ENCODE assay signal across 9 cellular contexts in the genomic region with DNA sequence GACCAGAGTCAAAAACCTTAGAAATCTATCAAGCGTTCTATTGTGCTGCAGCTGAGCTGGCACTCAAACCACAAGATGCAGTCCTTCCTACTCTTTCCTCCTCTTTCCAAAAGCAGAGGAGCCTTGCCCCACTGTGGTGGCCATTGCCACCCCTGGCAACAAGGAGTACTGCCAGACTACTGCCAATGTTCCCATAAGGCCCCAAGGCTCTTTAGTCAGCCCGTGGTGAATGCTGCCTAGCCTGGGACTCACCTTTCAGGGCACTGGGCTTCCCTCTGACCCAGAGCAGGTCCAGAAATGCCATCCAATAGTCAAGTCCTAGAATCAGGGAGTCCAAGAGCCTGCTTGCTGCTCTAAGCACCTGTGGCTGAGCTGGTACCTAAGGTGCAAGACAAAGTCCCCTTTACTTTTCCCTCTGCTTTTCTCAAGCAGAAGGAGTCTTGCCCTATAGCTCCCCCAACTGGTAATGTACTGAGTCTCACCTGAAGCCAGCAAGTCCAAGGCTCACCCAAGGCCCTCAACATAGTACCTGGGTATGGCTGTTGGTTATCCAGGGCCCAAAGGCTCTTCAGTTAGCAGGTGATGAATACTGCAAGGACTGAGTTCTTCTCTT.
DNase-seq lines count a peak whose midpoint lies in the region; ATAC-seq and TF ChIP-seq lines count a peak whose summit lies in the region.
"Had no signal": no experiment of that assay in that cellular context is flagged by ENCODE, and none has a peak within 500 bp of the region (broad histone marks: within the 10 kb centered on the region; RNA-seq: fewer than 3 reads in every experiment).

No MANE protein-coding gene starts in this region.

- no peaks in the 10 kb centered on the region for H3K36me3 ChIP-seq in GM06990 (ENCODE audit: control insufficient read depth, insufficient read depth, low read length)
- no peaks in the 10 kb centered on the region for H3K36me3 ChIP-seq in esophagus squamous epithelium
- no peaks in the 10 kb centered on the region for H3K36me3 ChIP-seq in suprapubic skin

- H3K4me1 ChIP-seq in esophagus squamous epithelium, result no peaks in the 10 kb centered on the region
- H3K4me1 ChIP-seq in suprapubic skin, result no peaks in the 10 kb centered on the region

- TF ChIP-seq POLR2A in esophagus squamous epithelium (IDR thresholded peaks at IDR 0.05) (no peak), suprapubic skin (IDR thresholded peaks at IDR 0.05) (no peak)

- H3K9me3 ChIP-seq in esophagus squamous epithelium (no peaks in the 10 kb centered on the region), suprapubic skin (no peaks in the 10 kb centered on the region)

- TF ChIP-seq CTCF in GM06990 (IDR thresholded peaks at IDR 0.05; ENCODE audit: insufficient read depth, low read length, poor library complexity, severe bottlenecking) (peak; percentile 38), chondrocyte (IDR thresholded peaks at IDR 0.05) (peak; percentile 71), nephron progenitor cell (IDR thresholded peaks at IDR 0.05) (peak; percentile 39), esophagus squamous epithelium (IDR thresholded peaks at IDR 0.05) (peak in 1 of 6 experiments; percentile 45), suprapubic skin (IDR thresholded peaks at IDR 0.05) (no peak)

- peaks cover 3% of the 10 kb centered on the region for H3K36me3 Mint-ChIP-seq in chondrocyte (ENCODE audit: low read depth)
- H3K36me3 Mint-ChIP-seq in nephron progenitor cell (ENCODE audit: low read depth), result peaks cover 5% of the 10 kb centered on the region

- no peaks in the 10 kb centered on the region for H3K27me3 ChIP-seq in GM06990 (replicated peaks; ENCODE audit: control insufficient read depth, insufficient read depth, low read length)
- H3K27me3 ChIP-seq in esophagus squamous epithelium, result no peaks in the 10 kb centered on the region
- no peaks in the 10 kb centered on the region for H3K27me3 ChIP-seq in suprapubic skin

- H3K27me3 Mint-ChIP-seq in chondrocyte (ENCODE audit: low read depth) (no peaks in the 10 kb centered on the region), nephron progenitor cell (ENCODE audit: low read depth, poor library complexity) (no peaks in the 10 kb centered on the region)

- H3K4me3 Mint-ChIP-seq in chondrocyte (ENCODE audit: unreplicated experiment) (no peak overlapping the region), nephron progenitor cell (no peak overlapping the region)
- H3K4me3 Mint-ChIP-seq: activated CD8-positive, alpha-beta T cell treated with anti-CD3 and anti-CD28 coated beads, Interleukin-2, amount 10 ng/mL, durations not matched to agents 7 days and 5 days had no signal

- TF ChIP-seq EP300 in suprapubic skin (IDR thresholded peaks at IDR 0.05), result no peak

- H3K9me3 Mint-ChIP-seq in chondrocyte (ENCODE audit: low read depth) (peaks cover 38% of the 10 kb centered on the region), nephron progenitor cell (peaks cover 37% of the 10 kb centered on the region)

- H3K27ac Mint-ChIP-seq in chondrocyte (ENCODE audit: unreplicated experiment) (no peak overlapping the region), nephron progenitor cell (no peak overlapping the region)
- H3K27ac Mint-ChIP-seq: activated CD8-positive, alpha-beta T cell treated with anti-CD3 and anti-CD28 coated beads, Interleukin-2, amount 10 ng/mL, durations not matched to agents 7 days and 5 days had no signal

- H3K4me1 Mint-ChIP-seq in chondrocyte (ENCODE audit: low read depth) (peaks cover 3% of the 10 kb centered on the region), nephron progenitor cell (no peaks in the 10 kb centered on the region)

- WGBS in esophagus squamous epithelium, 2 donors, result 45 to 80% methylated on average over 1 to 2 of the region's 2 CpGs
- WGBS in suprapubic skin, result 69% methylated on average over 2 of the region's 2 CpGs

- DNase-seq in GM06990 (ENCODE audit: extremely low read depth, insufficient read length) (no peak), M059J (ENCODE audit: low read depth) (peak; percentile 56), chondrocyte (ENCODE audit: low spot score) (no peak), nephron progenitor cell (peak; percentile 18), esophagus squamous epithelium (lab: John Stamatoyannopoulos, UW) (no peak), suprapubic skin (ENCODE audit: low spot score in 2 of 2) (no peak)
- no peak for DNase-seq in effector CD8-positive, alpha-beta T cell (lab: John Stamatoyannopoulos, UW)
- DNase-seq: activated CD8-positive, alpha-beta T cell treated with anti-CD3 and anti-CD28 coated beads, Interleukin-2, amount 10 ng/mL, durations not matched to agents 7 days and 5 days had no signal

- no peak overlapping the region for H3K27ac ChIP-seq in esophagus squamous epithelium
- H3K27ac ChIP-seq in suprapubic skin, result no peak overlapping the region

- H3K4me3 ChIP-seq in GM06990 (replicated peaks; ENCODE audit: low read depth, low read length) (no peak overlapping the region), esophagus squamous epithelium (no peak overlapping the region), suprapubic skin (no peak overlapping the region)

- no peak for ATAC-seq in GM21515 (IDR thresholded peaks at IDR 0.05; ENCODE audit: unreplicated experiment)
- ATAC-seq: activated CD8-positive, alpha-beta T cell treated with anti-CD3 and anti-CD28 coated beads, Interleukin-2, amount 10 ng/mL, durations not matched to agents 7 days and 5 days had no signal

- intact Hi-C loops in esophagus squamous epithelium (cut with DNase I), result no loop called here

Comparison
In these comparisons a context has a peak if more than half of its experiments do, and no peak if none do; other contexts are left out.
1. DNase-seq: peak in M059J (single experiment) and nephron progenitor cell (single experiment); none in GM06990 (single experiment), chondrocyte (single experiment), esophagus squamous epithelium (single experiment), effector CD8-positive, alpha-beta T cell (single experiment) and suprapubic skin (0 of 2).
2. CTCF ChIP-seq: peak in GM06990 (single experiment), chondrocyte (single experiment) and nephron progenitor cell (single experiment); none in suprapubic skin (0 of 2).